12 cellular contexts compared by ENCODE assay signal in the genomic region with DNA sequence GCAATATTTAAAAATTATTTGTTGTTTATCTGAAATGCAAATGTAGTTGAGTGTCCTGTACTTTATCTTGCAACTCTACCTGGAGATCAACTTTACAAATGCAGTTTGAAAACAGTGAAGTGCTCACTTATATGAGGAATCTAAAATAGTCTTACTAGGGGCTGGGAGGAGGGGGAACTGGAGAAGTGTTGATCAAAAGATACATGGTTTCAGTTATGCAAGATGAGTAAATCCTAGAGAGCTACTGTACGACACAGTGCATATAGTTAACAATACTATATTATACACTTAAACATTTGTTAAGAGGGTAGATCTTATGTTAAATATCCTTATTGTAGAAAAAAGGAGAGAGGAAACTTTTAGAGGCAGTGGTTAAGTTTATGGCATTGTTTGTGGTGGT.
DNase-seq lines count a peak whose midpoint lies in the region; ATAC-seq and TF ChIP-seq lines count a peak whose summit lies in the region.
"Had no signal": no experiment of that assay in that cellular context is flagged by ENCODE, and none has a peak within 500 bp of the region (broad histone marks: within the 10 kb centered on the region; RNA-seq: fewer than 3 reads in every experiment).

No MANE protein-coding gene starts in this region.

- peak; percentile 21 for DNase-seq in Jurkat, Clone E6-1 (ENCODE audit: low read depth, low spot score)
- DNase-seq in AG08395 (ENCODE audit: low spot score) (no peak), cerebellum (ENCODE audit: low spot score) (no peak), NCI-H2081 (lab: John Stamatoyannopoulos, UW) (no peak), omental fat pad (ENCODE audit: low spot score) (no peak)
- DNase-seq: activated CD4-positive, alpha-beta T cell treated with anti-CD3 and anti-CD28 coated beads for 1 hour; EL; NCI-H226 had no signal

- no peak overlapping the region for H3K4me3 ChIP-seq in Jurkat, Clone E6-1 (ENCODE audit: low read length)
- H3K4me3 ChIP-seq: BLaER1 treated with 17β-estradiol and CSF1 and Interleukin-3, amounts not matched to agents 10 nM and 100 nM had no signal

- ATAC-seq in GM18861 (IDR thresholded peaks at IDR 0.05; ENCODE audit: unreplicated experiment) (peak; percentile 37), GM21423 (IDR thresholded peaks at IDR 0.05; ENCODE audit: unreplicated experiment) (peak; percentile 32), HG02973 (IDR thresholded peaks at IDR 0.05; ENCODE audit: unreplicated experiment) (peak; percentile 46), omental fat pad (ENCODE audit: low FRiP score) (no peak)

- no peak for TF ChIP-seq CTCF in omental fat pad (IDR thresholded peaks at IDR 0.05)
